In the genomic region with DNA sequence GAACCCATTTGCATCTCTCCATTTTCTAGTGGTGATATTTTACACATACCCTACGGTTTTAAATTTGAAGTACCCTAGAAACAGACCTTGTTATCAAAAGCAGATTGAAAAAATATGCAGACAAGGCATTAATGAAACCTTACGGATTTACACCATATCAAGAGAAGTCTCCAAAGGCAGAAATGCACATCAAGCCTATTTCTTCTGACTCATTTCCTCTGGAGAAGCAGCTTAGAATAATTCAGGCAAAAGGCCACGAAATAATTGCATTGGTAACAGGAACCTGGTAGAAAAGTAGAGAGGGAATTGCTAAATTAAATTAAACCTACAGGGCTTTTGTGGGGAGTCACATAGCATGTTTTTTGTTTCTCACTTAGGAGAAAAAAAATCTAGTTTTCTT, we compare ENCODE assay signal across 15 cellular contexts. TPM values are rescaled to one million over a fixed set of nuclear protein-coding genes. Genes with fewer than 3 reads are reported as not detected.
DNase-seq lines count a peak whose midpoint lies in the region; ATAC-seq, FAIRE-seq and TF ChIP-seq lines count a peak whose summit lies in the region.
"Had no signal": no experiment of that assay in that cellular context is flagged by ENCODE, and none has a peak within 500 bp of the region (broad histone marks: within the 10 kb centered on the region; RNA-seq: fewer than 3 reads in every experiment).

No MANE protein-coding gene starts in this region.

- H3K4me1 ChIP-seq in astrocyte (ENCODE audit: insufficient read depth, low read length) (peaks cover 17% of the 10 kb centered on the region), keratinocyte (ENCODE audit: control insufficient read depth, extremely low read depth, insufficient read depth, low read length) (peaks cover 21% of the 10 kb centered on the region), uterus (no peaks in the 10 kb centered on the region)

- TF ChIP-seq CTCF in AG09309 (IDR thresholded peaks at IDR 0.05; ENCODE audit: control insufficient read depth, insufficient read depth, low read depth, low read length, missing control alignments) (no peak), astrocyte (IDR thresholded peaks at IDR 0.05; ENCODE audit: insufficient read depth, low read depth, low read length) (no peak), keratinocyte (optimal IDR thresholded peaks at IDR 0.05 in 1 of 3, IDR thresholded peaks at IDR 0.05 in 1 of 3, conservative IDR thresholded peaks at IDR 0.05 in 1 of 3; ENCODE audit: extremely low read depth in 1 of 3, insufficient read depth in 2 of 3, low read length in 3 of 3) (no peak), uterus (IDR thresholded peaks at IDR 0.05) (no peak)

- peak overlapping the region; percentile 31 for H3K9ac ChIP-seq in astrocyte (ENCODE audit: low read length)
- H3K9ac ChIP-seq in keratinocyte (ENCODE audit: control insufficient read depth, extremely low read depth, insufficient read depth, low read length), result peak overlapping the region; percentile 37

- H3K27ac ChIP-seq in astrocyte (ENCODE audit: low read depth, low read length) (peak overlapping the region; percentile 68), keratinocyte (ENCODE audit: control insufficient read depth, insufficient read depth, low read length) (peak overlapping the region; percentile 92), uterus (no peak overlapping the region)
- H3K27ac ChIP-seq: C4-2B, ovary had no signal

- no peak overlapping the region for H3K4me3 Mint-ChIP-seq in astrocyte (ENCODE audit: unreplicated experiment)
- H3K4me3 Mint-ChIP-seq: T-cell had no signal

- no peak for TF ChIP-seq POLR2A in uterus (IDR thresholded peaks at IDR 0.05)

- H3K4me2 ChIP-seq in astrocyte (ENCODE audit: low read length), result peak overlapping the region; percentile 74
- peak overlapping the region; percentile 96 for H3K4me2 ChIP-seq in keratinocyte (ENCODE audit: control insufficient read depth, extremely low read depth, insufficient read depth, low read depth, low read length)

- no peaks in the 10 kb centered on the region for H3K79me2 ChIP-seq in astrocyte (ENCODE audit: insufficient read depth, low read length)
- H3K79me2 ChIP-seq in keratinocyte (ENCODE audit: control insufficient read depth, insufficient read depth, low read length), result no peaks in the 10 kb centered on the region

- H3K4me3 ChIP-seq in AG09309 (ENCODE audit: control insufficient read depth, low read depth, low read length) (no peak overlapping the region), astrocyte (ENCODE audit: insufficient read depth, low read depth, low read length) (peak overlapping the region; percentile 15), keratinocyte (ENCODE audit: control insufficient read depth in 2 of 3, extremely low read depth in 1 of 3, insufficient read depth in 2 of 3, low read depth in 1 of 3, low read length in 3 of 3) (peak overlapping the region in 2 of 3 experiments; percentile 46 to 55), uterus (no peak overlapping the region)
- H3K4me3 ChIP-seq: ovary had no signal

- H3K27me3 Mint-ChIP-seq in astrocyte (ENCODE audit: low read depth, unreplicated experiment), result no peaks in the 10 kb centered on the region
- H3K27me3 Mint-ChIP-seq: T-cell had no signal

- peaks cover 2% of the 10 kb centered on the region for H3K9me1 ChIP-seq in keratinocyte (ENCODE audit: control insufficient read depth, extremely low read depth, insufficient read depth, low read length)

- H3K4me1 Mint-ChIP-seq in astrocyte (ENCODE audit: low read depth, unreplicated experiment), result peaks cover 32% of the 10 kb centered on the region
- H3K4me1 Mint-ChIP-seq: T-cell had no signal

- peak overlapping the region; percentile 73 for H3K27ac Mint-ChIP-seq in astrocyte (ENCODE audit: unreplicated experiment)
- H3K27ac Mint-ChIP-seq: T-cell had no signal

- dilution Hi-C loops in keratinocyte (cut with MboI; ENCODE audit: extremely low pct_ligation_motif_present, low sequenced_read_pairs), result no loop called here

- DNase-seq in AG09309 (ENCODE audit: low read depth) (peak; percentile 24), LHCN-M2 (ENCODE audit: low read depth) (peak; percentile 74), astrocyte (ENCODE audit: low read depth) (peak; percentile 79), keratinocyte (ENCODE audit: low read depth, low spot score) (no peak), uterus (no peak), RPMI8226 (no peak)
- no peak for DNase-seq in central memory CD4-positive, alpha-beta T cell
- DNase-seq: activated effector memory CD4-positive, alpha-beta T cell treated with Interleukin-2 at 50 U/mL for 16 hours; KBM-7; midbrain; NCI-H2081; ovary; T-cell had no signal

- no peaks in the 10 kb centered on the region for H3K36me3 Mint-ChIP-seq in astrocyte (ENCODE audit: low read depth, unreplicated experiment)

- H2AFZ ChIP-seq in astrocyte (ENCODE audit: low read depth, low read length), result no peak overlapping the region
- peak overlapping the region; percentile 54 for H2AFZ ChIP-seq in keratinocyte (ENCODE audit: control insufficient read depth, low read length)

- no peaks in the 10 kb centered on the region for H3K9me3 Mint-ChIP-seq in astrocyte (ENCODE audit: unreplicated experiment)

- H3K27me3 ChIP-seq in astrocyte (ENCODE audit: insufficient read depth, low read length), result no peaks in the 10 kb centered on the region
- H3K27me3 ChIP-seq in keratinocyte (ENCODE audit: control insufficient read depth, extremely low read depth, insufficient read depth, low read length), result no peaks in the 10 kb centered on the region
- H3K27me3 ChIP-seq in uterus, result no peaks in the 10 kb centered on the region
- H3K27me3 ChIP-seq: ovary had no signal

- no peaks in the 10 kb centered on the region for H3K36me3 ChIP-seq in astrocyte (ENCODE audit: insufficient read depth, low read length)
- no peaks in the 10 kb centered on the region for H3K36me3 ChIP-seq in keratinocyte (ENCODE audit: control insufficient read depth in 2 of 2, extremely low read depth in 1 of 2, insufficient read depth in 2 of 2, low read length in 2 of 2)
- H3K36me3 ChIP-seq in uterus, result no peaks in the 10 kb centered on the region
- H3K36me3 ChIP-seq: ovary had no signal

- intact Hi-C loops in uterus (cut with DNase I; ENCODE audit: low total_unique reads), result no loop called here

- FAIRE-seq in astrocyte (lab: Jason Lieb, UNC) (peak; percentile 13), keratinocyte (lab: Jason Lieb, UNC) (peak; percentile 62)

- H3K9me3 ChIP-seq in astrocyte (ENCODE audit: insufficient read depth, low read depth, low read length) (no peaks in the 10 kb centered on the region), keratinocyte (ENCODE audit: control insufficient read depth, low read depth, low read length) (no peaks in the 10 kb centered on the region), uterus (no peaks in the 10 kb centered on the region)
- H3K9me3 ChIP-seq: ovary had no signal

- H4K20me1 ChIP-seq in astrocyte (ENCODE audit: insufficient read depth, low read length), result no peaks in the 10 kb centered on the region
- H4K20me1 ChIP-seq in keratinocyte (ENCODE audit: control insufficient read depth, extremely low read depth, insufficient read depth, low read length), result no peaks in the 10 kb centered on the region

- ATAC-seq in HG03521 (IDR thresholded peaks at IDR 0.05; ENCODE audit: unreplicated experiment), result no peak
- ATAC-seq: T-cell had no signal

RNA-seq across cellular contexts. Expression of gene KICS2, which starts 34.7 kb away (rescaled TPM):
- total RNA-seq in LHCN-M2 (2014; rRNA removed) (6.0 and 9.4 TPM in 2 replicates), astrocyte (3.8 and 4.1 TPM in 2 replicates), uterus (1 to 10 TPM in 3 of 4 donors, under 1 TPM in 1; 0.51 to 9.0 (median 6.6) TPM)
- polyA plus RNA-seq in LHCN-M2 (2012), result 1.9 TPM
- 5.2 to 6.2 TPM (median 5.7 TPM) in 3 replicates for polyA plus RNA-seq in keratinocyte
- polyA plus RNA-seq in keratinocyte (2011; ENCODE audit: low read depth), result 2.0 TPM
- polyA plus RNA-seq in keratinocyte (2011; cell fraction: cytosol; rRNA removed), result 4.0 and 5.7 TPM in 2 replicates
- 8.1 and 8.5 TPM in 2 replicates for polyA plus RNA-seq in keratinocyte (2011; cell fraction: nucleus; rRNA removed)
- polyA plus RNA-seq in keratinocyte (2012; ENCODE audit: low replicate concordance), result 4.5 and 6.5 TPM in 2 replicates
- 5.8 to 8.8 TPM (median 6.4 TPM) in 3 replicates for polyA minus RNA-seq in keratinocyte
- 9.4 TPM for polyA minus RNA-seq in keratinocyte (2011; cell fraction: cytosol; rRNA and poly(A)+ RNA removed)
- polyA minus RNA-seq in keratinocyte (2011; cell fraction: nucleus; rRNA and poly(A)+ RNA removed), result 6.0 and 8.9 TPM in 2 replicates

Comparison
In these comparisons a context has a peak if more than half of its experiments do, and no peak if none do; other contexts are left out.
1. DNase-seq: peak in AG09309 (single experiment), LHCN-M2 (single experiment) and astrocyte (single experiment); none in keratinocyte (single experiment), uterus (0 of 2), central memory CD4-positive, alpha-beta T cell (single experiment) and RPMI8226 (single experiment).
2. H3K4me3 ChIP-seq: peak in astrocyte (single experiment) and keratinocyte (2 of 3); none in AG09309 (single experiment) and uterus (0 of 2).
3. H3K27ac ChIP-seq: peak in astrocyte (single experiment) and keratinocyte (single experiment); none in uterus (0 of 2).